ENCODE assay signal across 7 cellular contexts in genomic region chr5:30428866-30429407, GRCh38.
DNase-seq lines count a peak whose midpoint lies in the region; ATAC-seq, FAIRE-seq and TF ChIP-seq lines count a peak whose summit lies in the region.
"Not testable (repeated sequence)": the region's sequence is repeated elsewhere in the genome, so short reads cannot be mapped to it uniquely, and the experiment has no call there.

No MANE protein-coding gene starts in this region.

- H3K4me2 ChIP-seq in K562 (ENCODE audit: insufficient read depth, low read length): not testable (repeated sequence)

- not testable (repeated sequence) for H3K27ac ChIP-seq in K562 (ENCODE audit: extremely low read depth, low read depth, low read length); iPS-20b (ENCODE audit: low read length)

- not testable (repeated sequence) for H3K27me3 Mint-ChIP-seq in glutamatergic neuron (ENCODE audit: unreplicated experiment); nephron progenitor cell (ENCODE audit: low read depth, poor library complexity)

- not testable (repeated sequence) for FAIRE-seq in K562 (lab: Jason Lieb, UNC)

- H3K27me3 ChIP-seq in H7 (ENCODE audit: control insufficient read depth, insufficient read depth, low read length); K562 (ENCODE audit: control insufficient read depth in 2 of 2, insufficient read depth in 2 of 2, low read length in 2 of 2); iPS-20b (ENCODE audit: insufficient read depth, low read length): not testable (repeated sequence)

- CTCF ChIA-PET in K562 (lab: Yijun Ruan, JAX; ENCODE audit: low intra/inter-chr PET ratio): not testable (repeated sequence)

- H3K36me3 ChIP-seq in H7 (replicated peaks; ENCODE audit: control insufficient read depth, insufficient read depth, low read length); K562 (ENCODE audit: control insufficient read depth, insufficient read depth, low read length); iPS-20b (ENCODE audit: insufficient read depth, low read depth, low read length): not testable (repeated sequence)

- DNase-seq in H7; K562 (ENCODE audit: extremely low read depth in 1 of 4, low spot score in 3 of 4): not testable (repeated sequence)
- DNase-seq in NCI-H2029 (lab: John Stamatoyannopoulos, UW) (peak; percentile 5), OCI-M1 (lab: John Stamatoyannopoulos, UW) (peak; percentile 25), glutamatergic neuron (peak; percentile 31), nephron progenitor cell (peak; percentile 48)

- TF ChIP-seq POLR2A in K562 (conservative IDR thresholded peaks at IDR 0.05): not testable (repeated sequence)

- not testable (repeated sequence) for H3K9me3 ChIP-seq in K562 (replicated peaks; ENCODE audit: control insufficient read depth, insufficient read depth, low read depth, low read length); iPS-20b (ENCODE audit: insufficient read depth, low read depth, low read length)

- not testable (repeated sequence) for ATAC-seq in K562

- H2AFZ ChIP-seq in K562 (ENCODE audit: low read depth, low read length): not testable (repeated sequence)

- TF ChIP-seq RAD21 in K562 (CRISPR knock-in tag; conservative IDR thresholded peaks at IDR 0.05 in 1 of 2, IDR thresholded peaks at IDR 0.05 in 1 of 2): not testable (repeated sequence)

- not testable (repeated sequence) for H3K36me3 Mint-ChIP-seq in glutamatergic neuron (ENCODE audit: unreplicated experiment); nephron progenitor cell (ENCODE audit: low read depth)

- BruUV-seq in K562 (replicated peaks; lab: Mats Ljungman, UMichigan): not testable (repeated sequence)

- not testable (repeated sequence) for H3K4me1 Mint-ChIP-seq in glutamatergic neuron (ENCODE audit: low read depth, unreplicated experiment); nephron progenitor cell

- H3K4me3 ChIP-seq in H7 (ENCODE audit: insufficient read depth, low read depth, low read length) (peak overlapping the region; percentile 47), iPS-20b (ENCODE audit: low read length) (peak overlapping the region; percentile 61)
- H3K4me3 ChIP-seq in K562: not testable (repeated sequence)

- not testable (repeated sequence) for H4K20me1 ChIP-seq in K562 (replicated peaks; ENCODE audit: control insufficient read depth, insufficient read depth, low read length)

- intact Hi-C loops in K562 (cut with micrococcal nuclease): not testable (repeated sequence)

- H3K79me2 ChIP-seq in K562 (ENCODE audit: control insufficient read depth, insufficient read depth, low read length): not testable (repeated sequence)

- peak overlapping the region; percentile 38 for H3K27ac Mint-ChIP-seq in glutamatergic neuron (ENCODE audit: unreplicated experiment)
- not testable (repeated sequence) for H3K27ac Mint-ChIP-seq in nephron progenitor cell

- TF ChIP-seq EP300 in K562 (IDR thresholded peaks at IDR 0.05; ENCODE audit: low read length): not testable (repeated sequence)

- H3K4me1 ChIP-seq in K562 (replicated peaks in 1 of 2; ENCODE audit: control insufficient read depth in 2 of 2, insufficient read depth in 2 of 2, low read length in 2 of 2); iPS-20b (ENCODE audit: insufficient read depth, low read length): not testable (repeated sequence)

- peak overlapping the region; percentile 65 for H3K4me3 Mint-ChIP-seq in glutamatergic neuron (ENCODE audit: unreplicated experiment)
- H3K4me3 Mint-ChIP-seq in nephron progenitor cell: peak overlapping the region; percentile 80

- H3K9me1 ChIP-seq in K562 (ENCODE audit: control insufficient read depth, insufficient read depth, low read length): not testable (repeated sequence)

- in situ Hi-C loops in K562 (cut with MboI): not testable (repeated sequence)

- H3K9ac ChIP-seq in K562 (ENCODE audit: insufficient read depth in 1 of 2, low read depth in 2 of 2, low read length in 2 of 2): not testable (repeated sequence)
- peak overlapping the region; percentile 58; the same call in 1 of the 2 replicates for H3K9ac ChIP-seq in iPS-20b (ENCODE audit: low read depth, low read length)

- WGBS in K562 (ENCODE audit: insufficient coverage, low coverage, missing lambda C conversion rate): under 1% methylated on average over 19 of the region's 20 CpGs

- not testable (repeated sequence) for TF ChIP-seq CTCF in K562 (IDR thresholded peaks at IDR 0.05 in 2 of 3, conservative IDR thresholded peaks at IDR 0.05 in 1 of 3; ENCODE audit: insufficient read depth in 2 of 3, low read depth in 1 of 3, low read length in 3 of 3); glutamatergic neuron (IDR thresholded peaks at IDR 0.05; ENCODE audit: partially characterized antibody, unreplicated experiment); nephron progenitor cell (IDR thresholded peaks at IDR 0.05)

- POLR2A ChIA-PET in K562 (lab: Yijun Ruan, JAX): not testable (repeated sequence)

- not testable (repeated sequence) for H3K9me3 Mint-ChIP-seq in glutamatergic neuron (ENCODE audit: unreplicated experiment)
- H3K9me3 Mint-ChIP-seq in nephron progenitor cell: peaks cover 39% of the 10 kb centered on the region

TF ChIP-seq in K562, 482 proteins besides CTCF, POLR2A, EP300 and RAD21:
- TF ChIP-seq FOXA3 (CRISPR knock-in tag; conservative IDR thresholded peaks at IDR 0.05 in 1 of 2, IDR thresholded peaks at IDR 0.05 in 1 of 2) (peak in 1 of 2 experiments; percentile 56; a peak in 1 of 4 replicates), EGR1 (conservative IDR thresholded peaks at IDR 0.05) (0 out of 2 replicates have a peak, but pooled peaks have one; percentile 8)
